32 cellular contexts compared by ENCODE assay signal in genomic region chr17:76159157-76159556, GRCh38. TPM values are rescaled to one million over a fixed set of nuclear protein-coding genes. Genes with fewer than 3 reads are reported as not detected.
"Had no signal": no experiment of that assay in that cellular context is flagged by ENCODE, and none has a peak within 500 bp of the region (broad histone marks: within the 10 kb centered on the region; RNA-seq: fewer than 3 reads in every experiment).

No MANE protein-coding gene starts in this region.

- H3K4me3 Mint-ChIP-seq: activated CD4-positive, alpha-beta memory T cell treated with anti-CD3 and anti-CD28 coated beads for 36 hours; activated T-cell treated with anti-CD3 and anti-CD28 coated beads, Interleukin-2, amount 50 U/mL, for 72 hours; central memory CD8-positive, alpha-beta T cell; dendritic cell treated with granulocyte-macrophage colony-stimulating factor and Interleukin-4, amounts not matched to agents 40 ng/mL and 50 ng/mL, for 4 days; immature natural killer cell; nephron progenitor cell; stimulated activated memory B cell treated with anti-CD40 and anti-IgM and Interleukin-4, amounts not matched to agents 10 μg/mL and 1 μg/mL and 100 μg/mL, for 72 hours; stimulated activated naive CD8-positive, alpha-beta T cell treated with anti-CD3 and anti-CD28 coated beads, Interleukin-15, amount 100 ng/mL, for 72 hours; type B pancreatic cell had no signal

- H3K4me1 Mint-ChIP-seq: central memory CD8-positive, alpha-beta T cell; immature natural killer cell; stimulated activated memory B cell treated with anti-CD40 and anti-IgM and Interleukin-4, amounts not matched to agents 10 μg/mL and 1 μg/mL and 100 μg/mL, for 72 hours had no signal

- ATAC-seq: activated T-cell treated with anti-CD3 and anti-CD28 coated beads, Interleukin-2, amount 50 U/mL, for 72 hours; foreskin keratinocyte; heart left ventricle; pancreas; stimulated activated memory B cell treated with anti-CD40 and anti-IgM and Interleukin-4, amounts not matched to agents 10 μg/mL and 1 μg/mL and 100 μg/mL, for 72 hours; stimulated activated naive CD8-positive, alpha-beta T cell treated with anti-CD3 and anti-CD28 coated beads, Interleukin-15, amount 100 ng/mL, for 72 hours had no signal

- H3K9me3 ChIP-seq: esophagus muscularis mucosa, heart left ventricle, pancreas, right atrium auricular region, vagina had no signal

- H3K36me3 Mint-ChIP-seq: stimulated activated memory B cell treated with anti-CD40 and anti-IgM and Interleukin-4, amounts not matched to agents 10 μg/mL and 1 μg/mL and 100 μg/mL, for 72 hours; type B pancreatic cell had no signal

- H3K4me1 ChIP-seq: esophagus muscularis mucosa, foreskin keratinocyte, heart left ventricle, pancreas, right atrium auricular region, vagina had no signal

- H3K27me3 Mint-ChIP-seq: activated CD4-positive, alpha-beta memory T cell treated with anti-CD3 and anti-CD28 coated beads for 36 hours; central memory CD8-positive, alpha-beta T cell; stimulated activated naive CD8-positive, alpha-beta T cell treated with anti-CD3 and anti-CD28 coated beads, Interleukin-15, amount 100 ng/mL, for 72 hours; type B pancreatic cell had no signal

- H3K9me3 Mint-ChIP-seq: activated CD4-positive, alpha-beta memory T cell treated with anti-CD3 and anti-CD28 coated beads for 36 hours; activated T-cell treated with anti-CD3 and anti-CD28 coated beads, Interleukin-2, amount 50 U/mL, for 72 hours; central memory CD8-positive, alpha-beta T cell; dendritic cell treated with granulocyte-macrophage colony-stimulating factor and Interleukin-4, amounts not matched to agents 40 ng/mL and 50 ng/mL, for 4 days; immature natural killer cell; nephron progenitor cell; stimulated activated memory B cell treated with anti-CD40 and anti-IgM and Interleukin-4, amounts not matched to agents 10 μg/mL and 1 μg/mL and 100 μg/mL, for 72 hours; stimulated activated naive CD8-positive, alpha-beta T cell treated with anti-CD3 and anti-CD28 coated beads, Interleukin-15, amount 100 ng/mL, for 72 hours; type B pancreatic cell had no signal

- DNase-seq: activated CD4-positive, alpha-beta memory T cell treated with anti-CD3 and anti-CD28 coated beads for 36 hours; activated CD4-positive, alpha-beta T cell treated with anti-CD3 and anti-CD28 coated beads for 4 hours; activated CD8-positive, alpha-beta memory T cell treated with anti-CD3 and anti-CD28 coated beads, Interleukin-2, amount 50 U/mL, for 4 hours; activated effector memory CD4-positive, alpha-beta T cell treated with Interleukin-2 at 50 U/mL for 16 hours; activated naive CD4-positive, alpha-beta T cell treated with anti-CD3 and anti-CD28 coated beads, Interleukin-2, amount 50 U/mL, for 16 hours; activated T-cell treated with anti-CD3 and anti-CD28 coated beads, Interleukin-2, amount 50 U/mL, for 72 hours; anterior cingulate cortex; effector CD4-positive, alpha-beta T cell; foreskin keratinocyte; hypothalamus; immature natural killer cell; nephron progenitor cell; nucleus accumbens; pancreas; stimulated activated CD4-positive, alpha-beta T cell treated with anti-CD3 and anti-CD28 coated beads, Interleukin-1b, Interleukin-23, amount 100 ng/mL, for 48 hours; stimulated activated CD4-positive, alpha-beta T cell treated with anti-CD3 and anti-CD28 coated beads, Interleukin-4, amount 100 ng/mL, for 4 hours; stimulated activated CD8-positive, alpha-beta memory T cell treated with anti-CD3 and anti-CD28 coated beads, Interleukin-4, amount 100 ng/mL, for 48 hours; stimulated activated naive CD8-positive, alpha-beta T cell treated with anti-CD3 and anti-CD28 coated beads, Interleukin-15, amount 100 ng/mL, for 72 hours; substantia nigra; T-helper 9 cell had no signal

- H3K4me3 ChIP-seq: esophagus muscularis mucosa, heart left ventricle, pancreas, right atrium auricular region, smooth muscle cell, vagina had no signal

- H3K27ac Mint-ChIP-seq: activated CD4-positive, alpha-beta memory T cell treated with anti-CD3 and anti-CD28 coated beads for 36 hours; activated T-cell treated with anti-CD3 and anti-CD28 coated beads, Interleukin-2, amount 50 U/mL, for 72 hours; dendritic cell treated with granulocyte-macrophage colony-stimulating factor and Interleukin-4, amounts not matched to agents 40 ng/mL and 50 ng/mL, for 4 days; immature natural killer cell; nephron progenitor cell; stimulated activated memory B cell treated with anti-CD40 and anti-IgM and Interleukin-4, amounts not matched to agents 10 μg/mL and 1 μg/mL and 100 μg/mL, for 72 hours; type B pancreatic cell had no signal

- H3K27me3 ChIP-seq: esophagus muscularis mucosa, heart left ventricle, pancreas, right atrium auricular region, vagina had no signal

- H3K27ac ChIP-seq: esophagus muscularis mucosa, foreskin keratinocyte, heart left ventricle, pancreas, right atrium auricular region, vagina, VCaP had no signal

- H3K36me3 ChIP-seq: pancreas, right atrium auricular region, vagina had no signal

RNA-seq across cellular contexts. Expression of gene FOXJ1, which starts 18.1 kb away (rescaled TPM):
- total RNA-seq: bronchial epithelial cell, heart left ventricle, pulmonary artery endothelial cell, right atrium auricular region, smooth muscle cell, vagina had no signal
